ENCODE assay signal across 8 cellular contexts in the genomic region with DNA sequence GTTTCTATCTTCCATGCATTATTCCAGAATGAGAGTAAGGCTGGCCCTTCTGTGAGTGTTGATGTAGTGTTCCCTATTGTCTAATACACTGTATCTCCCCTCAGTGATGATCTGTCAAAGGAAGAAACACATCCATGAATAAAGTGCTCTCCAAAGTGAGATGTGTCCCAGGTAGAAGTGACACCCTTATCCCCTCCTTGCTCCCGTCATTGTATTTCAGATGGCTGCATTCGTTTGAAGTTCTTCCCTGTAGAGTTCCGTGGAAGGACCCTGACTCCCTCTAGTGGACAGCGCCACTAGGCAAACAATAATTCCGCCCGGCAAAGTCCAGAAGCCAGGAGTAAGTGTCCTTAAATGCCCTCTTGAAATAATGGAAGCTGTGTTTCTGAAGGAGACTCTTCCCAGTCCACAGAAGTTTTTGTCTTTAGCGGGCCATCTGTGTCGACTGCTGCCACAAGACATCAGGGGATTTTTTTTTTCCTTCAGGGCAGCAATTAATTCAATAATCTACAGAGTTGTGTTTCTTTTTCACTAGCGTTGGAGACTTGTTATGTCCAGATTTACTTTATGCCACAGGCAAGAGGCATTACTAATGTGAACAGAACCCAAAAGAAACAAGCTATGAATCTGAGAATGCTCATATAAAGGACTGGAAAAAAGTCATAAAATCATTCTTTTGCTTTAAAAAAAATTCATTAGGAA.
DNase-seq lines count a peak whose midpoint lies in the region; ATAC-seq, FAIRE-seq and TF ChIP-seq lines count a peak whose summit lies in the region.

No MANE protein-coding gene starts in this region.

- BruUV-seq in GM12878 (replicated peaks; lab: Mats Ljungman, UMichigan) = no TSS peak

- H3K4me1 ChIP-seq in GM12878 (ENCODE audit: control insufficient read depth, insufficient read depth, low read length) (peaks cover 4% of the 10 kb centered on the region; the same call in 1 of the 2 replicates), spleen (peaks cover 0 to 8% (median 2%) of the 10 kb centered on the region in 6 donors)

- no peak for TF ChIP-seq EP300 in GM12878 (IDR thresholded peaks at IDR 0.05; ENCODE audit: borderline replicate concordance in 1 of 2, control insufficient read depth in 1 of 2, low read depth in 2 of 2, low read length in 2 of 2)

- CTCF ChIA-PET in GM12878 (lab: Yijun Ruan, JAX) = interaction anchor here (0.5 to 6.2 kb wide), 64 partner anchors 9 to 543 kb away, joined by 3 to 110 read pairs (median 4); a partner anchor contains a TSS

- 11% methylated on average over 9 of the region's 9 CpGs for WGBS in GM12878 (ENCODE audit: insufficient coverage, insufficient replicate concordance, low lambda C conversion rate, missing lambda C conversion rate)
- WGBS in spleen, 5 donors = 6 to 15% (median 12%) methylated on average over 9 of the region's 9 CpGs

- H3K4me3 ChIP-seq in GM12878 (no peak overlapping the region), spleen (no peak overlapping the region)

- no peak overlapping the region for H3K9ac ChIP-seq in GM12878 (ENCODE audit: control insufficient read depth, insufficient read depth, low read length)

- no peak overlapping the region for H2AFZ ChIP-seq in GM12878 (ENCODE audit: control insufficient read depth, low read depth, low read length)

- H3K36me3 ChIP-seq in GM12878 (ENCODE audit: control insufficient read depth in 2 of 2, insufficient read depth in 2 of 2, low read length in 1 of 2) = no peaks in the 10 kb centered on the region
- H3K36me3 ChIP-seq in spleen = no peaks in the 10 kb centered on the region

- TF ChIP-seq CTCF in GM12878 (IDR thresholded peaks at IDR 0.05 in 2 of 3, conservative IDR thresholded peaks at IDR 0.05 in 1 of 3; ENCODE audit: control insufficient read depth in 2 of 3, extremely low read depth in 1 of 3, insufficient read depth in 1 of 3, low read depth in 3 of 3, low read length in 3 of 3) (peak; percentile 90 to 92 (median 91)), spleen (IDR thresholded peaks at IDR 0.05 in 8 of 11, conservative IDR thresholded peaks at IDR 0.05 in 3 of 11) (peak; percentile 36 to 84 (median 75))

- RAD21 ChIA-PET in GM12878 (lab: Charles Lee; ENCODE audit: unreplicated experiment) = interaction anchor here (0.8 to 4.7 kb wide), 30 partner anchors 19 to 475 kb away, joined by 3 to 48 read pairs (median 5); a partner anchor contains a TSS

- H3K9me3 ChIP-seq in GM12878 (replicated peaks; ENCODE audit: control insufficient read depth, insufficient read depth, low read length) (no peaks in the 10 kb centered on the region), spleen (no peaks in the 10 kb centered on the region)

- DNase-seq in A172 (ENCODE audit: low spot score) (peak; percentile 76), GM18507 (ENCODE audit: extremely low spot score, insufficient read length, low read depth) (peak; percentile 29), NCI-H2029 treated with DMSO at 0.1 percent for 48 hours (lab: John Stamatoyannopoulos, UW) (peak; percentile 66), T1000 (lab: John Stamatoyannopoulos, UW) (peak; percentile 54), GM12878 (ENCODE audit: low read depth, low spot score) (peak; percentile 30), iPS DF 4.7 (ENCODE audit: extremely low read depth, low spot score) (peak; percentile 64), spleen (no peak)

- H4K20me1 ChIP-seq in GM12878 (ENCODE audit: control insufficient read depth, insufficient read depth) = no peaks in the 10 kb centered on the region

- no peaks in the 10 kb centered on the region for H3K79me2 ChIP-seq in GM12878 (ENCODE audit: control insufficient read depth, insufficient read depth, low read length)

- TF ChIP-seq POLR2A in GM12878 (IDR thresholded peaks at IDR 0.05; ENCODE audit: low read depth, low read length) (no peak), spleen (IDR thresholded peaks at IDR 0.05) (no peak)

- SMC1A ChIA-PET in GM12878 (lab: Charles Lee; ENCODE audit: uncharacterized antibody, unreplicated experiment) = interaction anchor here (0.7 to 4.9 kb wide), 35 partner anchors 9 to 509 kb away, joined by 3 to 77 read pairs (median 6); a partner anchor contains a TSS

- peak; percentile 96 for TF ChIP-seq RAD21 in GM12878 (IDR thresholded peaks at IDR 0.05; ENCODE audit: insufficient read depth, low read depth, low read length)

- no peak overlapping the region for H3K27ac ChIP-seq in GM12878 (ENCODE audit: control insufficient read depth, insufficient read depth)
- H3K27ac ChIP-seq in spleen = no peak overlapping the region

- ATAC-seq in HG02973 (IDR thresholded peaks at IDR 0.05; ENCODE audit: unreplicated experiment) = peak; percentile 85
- peak; percentile 90 for ATAC-seq in GM12878

- in situ Hi-C loops in GM12878 (cut with MboI) = no loop called here

- intact Hi-C loops in GM12878 (cut with micrococcal nuclease; ENCODE audit: unreplicated experiment) (loop anchor here (1.0 to 5.0 kb wide), 5 partner anchors 134 to 464 kb away; a partner anchor contains a TSS), spleen (cut with DNase I; ENCODE audit: low total_unique reads) (loop anchor here (5.0 kb wide), 1 partner anchor 439 kb away; no protein-coding TSS in a partner anchor)

- POLR2A ChIA-PET in GM12878 (lab: Charles Lee) = interaction anchor here (0.6 to 1.2 kb wide), 4 partner anchors 151 to 609 kb away, joined by 3 to 4 read pairs (median 4); no protein-coding TSS in a partner anchor

- no peak overlapping the region for H3K4me2 ChIP-seq in GM12878 (ENCODE audit: control insufficient read depth, insufficient read depth)

- H3K27me3 ChIP-seq in GM12878 (replicated peaks in 1 of 2; ENCODE audit: control insufficient read depth in 2 of 2, insufficient read depth in 2 of 2, low read length in 1 of 2) = no peaks in the 10 kb centered on the region; a peak in 1 of 4 replicates
- H3K27me3 ChIP-seq in spleen (replicated peaks in 1 of 7) = peaks cover 0 to 2% (median 0%) of the 10 kb centered on the region in 7 donors

- FAIRE-seq in GM18507 (lab: Jason Lieb, UNC) (peak; percentile 73), GM12878 (lab: Jason Lieb, UNC) (peak; percentile 73)

TF ChIP-seq in GM12878, 131 proteins besides CTCF, POLR2A, EP300 and RAD21:
- TF ChIP-seq TCF7 (IDR thresholded peaks at IDR 0.05; ENCODE audit: borderline replicate concordance) (peak; percentile 59; the same call in 1 of the 2 replicates), SMC3 (IDR thresholded peaks at IDR 0.05; ENCODE audit: borderline replicate concordance, low read length) (peak; percentile 84), ETV6 (conservative IDR thresholded peaks at IDR 0.05 in 1 of 2, IDR thresholded peaks at IDR 0.05 in 1 of 2; ENCODE audit: borderline replicate concordance in 1 of 2, low read depth in 1 of 2) (no peak), LARP7 (IDR thresholded peaks at IDR 0.05) (no peak), NFXL1 (IDR thresholded peaks at IDR 0.05; ENCODE audit: borderline replicate concordance) (no peak), NR2C2 (IDR thresholded peaks at IDR 0.05; ENCODE audit: borderline replicate concordance, control insufficient read depth, insufficient read length, low read depth) (no peak), FOXM1 (IDR thresholded peaks at IDR 0.05; ENCODE audit: low read depth, low read length) (no peak), YY1 (IDR thresholded peaks at IDR 0.05; ENCODE audit: low read depth, low read length) (peak; percentile 74), ZNF24 (IDR thresholded peaks at IDR 0.05) (peak; percentile 20; the same call in 1 of the 2 replicates), KLF5 (IDR thresholded peaks at IDR 0.05; ENCODE audit: partially characterized antibody) (no peak), RAD51 (IDR thresholded peaks at IDR 0.05) (no peak), JUNB (IDR thresholded peaks at IDR 0.05) (no peak), NBN (IDR thresholded peaks at IDR 0.05) (no peak), GATAD2B (conservative IDR thresholded peaks at IDR 0.05; ENCODE audit: low read depth) (no peak), TCF12 (IDR thresholded peaks at IDR 0.05; ENCODE audit: low read depth, low read length) (no peak), EZH2 (IDR thresholded peaks at IDR 0.05; ENCODE audit: borderline replicate concordance, control insufficient read depth, low read depth, low read length) (no peak)
- TF ChIP-seq, protein P1, sequence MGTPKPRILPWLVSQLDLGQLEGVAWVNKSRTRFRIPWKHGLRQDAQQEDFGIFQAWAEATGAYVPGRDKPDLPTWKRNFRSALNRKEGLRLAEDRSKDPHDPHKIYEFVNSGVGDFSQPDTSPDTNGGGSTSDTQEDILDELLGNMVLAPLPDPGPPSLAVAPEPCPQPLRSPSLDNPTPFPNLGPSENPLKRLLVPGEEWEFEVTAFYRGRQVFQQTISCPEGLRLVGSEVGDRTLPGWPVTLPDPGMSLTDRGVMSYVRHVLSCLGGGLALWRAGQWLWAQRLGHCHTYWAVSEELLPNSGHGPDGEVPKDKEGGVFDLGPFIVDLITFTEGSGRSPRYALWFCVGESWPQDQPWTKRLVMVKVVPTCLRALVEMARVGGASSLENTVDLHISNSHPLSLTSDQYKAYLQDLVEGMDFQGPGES (IDR thresholded peaks at IDR 0.05) = no peak
